Comparison of ENCODE assay signal across 20 cellular contexts in the genomic region with DNA sequence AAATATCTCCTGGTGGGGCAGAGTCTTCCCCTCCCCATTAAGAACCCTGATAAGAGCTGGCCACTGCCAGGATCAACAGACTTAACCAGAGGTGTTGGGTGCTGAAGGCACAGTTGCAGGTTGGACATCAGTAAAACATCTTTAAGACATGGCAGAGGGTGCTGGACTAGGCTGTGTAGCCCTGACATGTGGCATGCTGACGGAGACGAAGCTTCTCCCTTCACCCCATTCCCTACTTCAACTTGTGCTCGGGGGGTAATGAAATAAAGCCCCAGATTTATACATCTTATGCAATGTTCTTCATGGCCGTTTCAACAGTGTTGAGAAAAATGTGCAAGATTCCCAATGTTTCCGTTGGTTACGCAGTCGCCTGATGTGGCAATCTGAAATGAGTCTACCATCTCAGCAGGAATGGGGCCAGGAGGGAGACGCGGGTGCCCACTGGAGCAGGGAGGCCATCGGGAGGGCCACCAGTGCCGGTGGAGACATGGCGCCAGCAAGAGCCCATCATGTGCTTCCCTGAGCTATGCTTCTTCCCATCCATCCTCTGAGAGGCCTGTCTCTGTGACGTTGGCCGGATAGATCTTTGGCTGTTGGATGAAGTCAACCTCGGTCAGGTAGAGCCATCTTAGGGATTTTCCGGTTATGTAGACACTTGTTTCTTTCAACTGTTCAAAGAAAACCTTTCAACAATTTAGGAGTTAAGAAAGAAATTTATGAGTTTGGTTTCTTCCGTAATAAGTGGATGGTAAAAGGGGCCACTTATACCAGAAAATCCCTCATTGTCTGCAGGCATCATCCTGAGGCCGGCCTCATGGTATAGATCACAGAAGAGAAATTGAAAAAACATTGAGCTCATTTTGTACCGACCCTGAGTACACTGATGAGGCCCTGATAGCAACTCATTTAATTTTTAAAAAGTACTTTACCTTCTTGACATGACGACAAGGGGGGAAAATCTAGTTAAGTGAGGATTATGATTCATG. TPM values are rescaled to one million over a fixed set of nuclear protein-coding genes. Genes with fewer than 3 reads are reported as not detected.
DNase-seq lines count a peak whose midpoint lies in the region; ATAC-seq and TF ChIP-seq lines count a peak whose summit lies in the region.
"Had no signal": no experiment of that assay in that cellular context is flagged by ENCODE, and none has a peak within 500 bp of the region (broad histone marks: within the 10 kb centered on the region; RNA-seq: fewer than 3 reads in every experiment).

No MANE protein-coding gene starts in this region.

- H3K4me1 ChIP-seq in spleen, result peaks cover 35 to 100% (median 86%) of the 10 kb centered on the region in 6 donors
- peaks cover 13% of the 10 kb centered on the region for H3K4me1 ChIP-seq in colonic mucosa
- no peaks in the 10 kb centered on the region for H3K4me1 ChIP-seq in psoas muscle

- H3K36me3 ChIP-seq in H7 (replicated peaks; ENCODE audit: control insufficient read depth, insufficient read depth, low read length) (no peaks in the 10 kb centered on the region), spleen (peaks cover 0 to 82% (median 41%) of the 10 kb centered on the region in 6 donors), colonic mucosa (no peaks in the 10 kb centered on the region), psoas muscle (ENCODE audit: insufficient read depth in 1 of 2, low read depth in 1 of 2) (no peaks in the 10 kb centered on the region)

- H3K36me3 Mint-ChIP-seq in activated T-cell treated with anti-CD3 and anti-CD28 coated beads, Interleukin-2, amount 50 U/mL, for 72 hours (ENCODE audit: insufficient read depth in 2 of 2), result peaks cover 16 to 47% of the 10 kb centered on the region in 2 donors
- H3K36me3 Mint-ChIP-seq in activated naive CD8-positive, alpha-beta T cell treated with anti-CD3 and anti-CD28 coated beads for 36 hours, result peaks cover 92% of the 10 kb centered on the region

- peak overlapping the region in 1 of 2 donors; percentile 16 for H3K4me3 Mint-ChIP-seq in activated T-cell treated with anti-CD3 and anti-CD28 coated beads, Interleukin-2, amount 50 U/mL, for 72 hours
- peak overlapping the region; percentile 14 for H3K4me3 Mint-ChIP-seq in activated naive CD8-positive, alpha-beta T cell treated with anti-CD3 and anti-CD28 coated beads for 36 hours

- H3K4me3 ChIP-seq in H7 (ENCODE audit: insufficient read depth, low read depth, low read length) (no peak overlapping the region), spleen (peak overlapping the region in 5 of 8 donors; percentile 8 to 95 (median 69)), colonic mucosa (no peak overlapping the region), psoas muscle (no peak overlapping the region)
- H3K4me3 ChIP-seq: stomach had no signal

- H3K9me3 Mint-ChIP-seq in activated T-cell treated with anti-CD3 and anti-CD28 coated beads, Interleukin-2, amount 50 U/mL, for 72 hours, result no peaks in the 10 kb centered on the region
- H3K9me3 Mint-ChIP-seq in activated naive CD8-positive, alpha-beta T cell treated with anti-CD3 and anti-CD28 coated beads for 36 hours, result no peaks in the 10 kb centered on the region
- H3K9me3 Mint-ChIP-seq: naive thymus-derived CD8-positive, alpha-beta T cell had no signal

- H3K9me3 ChIP-seq in spleen, result no peaks in the 10 kb centered on the region
- no peaks in the 10 kb centered on the region for H3K9me3 ChIP-seq in colonic mucosa
- H3K9me3 ChIP-seq in psoas muscle, result no peaks in the 10 kb centered on the region
- H3K9me3 ChIP-seq: stomach had no signal

- no peak for TF ChIP-seq POLR2A in spleen (IDR thresholded peaks at IDR 0.05)

- 66 to 90% (median 83%) methylated on average over 20 of the region's 20 CpGs for WGBS in spleen, 5 donors
- WGBS in psoas muscle, 3 donors, result 92 to 94% (median 94%) methylated on average over 20 of the region's 20 CpGs

- no peak overlapping the region for H3K27ac Mint-ChIP-seq in activated T-cell treated with anti-CD3 and anti-CD28 coated beads, Interleukin-2, amount 50 U/mL, for 72 hours
- H3K27ac Mint-ChIP-seq in activated naive CD8-positive, alpha-beta T cell treated with anti-CD3 and anti-CD28 coated beads for 36 hours, result no peak overlapping the region

- H3K27ac ChIP-seq in spleen (peak overlapping the region in 7 of 8 donors; percentile 9 to 93 (median 88)), colonic mucosa (no peak overlapping the region), psoas muscle (no peak overlapping the region)
- H3K27ac ChIP-seq: stomach had no signal

- no peaks in the 10 kb centered on the region for H3K27me3 Mint-ChIP-seq in activated T-cell treated with anti-CD3 and anti-CD28 coated beads, Interleukin-2, amount 50 U/mL, for 72 hours (ENCODE audit: low read depth)
- H3K27me3 Mint-ChIP-seq in activated naive CD8-positive, alpha-beta T cell treated with anti-CD3 and anti-CD28 coated beads for 36 hours, result no peaks in the 10 kb centered on the region
- H3K27me3 Mint-ChIP-seq: naive thymus-derived CD8-positive, alpha-beta T cell had no signal

- intact Hi-C loops in spleen (cut with DNase I; ENCODE audit: low total_unique reads), result no loop called here
- intact Hi-C loops in colonic mucosa (cut with DNase I), result no loop called here
- intact Hi-C loops in psoas muscle (cut with DNase I), result no loop called here

- peak; percentile 9 for DNase-seq in activated T-cell treated with anti-CD3 and anti-CD28 coated beads, Interleukin-2, amount 50 U/mL, for 1 hour
- DNase-seq in activated T-cell treated with anti-CD3 and anti-CD28 coated beads, Interleukin-2, amount 50 U/mL, for 72 hours, result no peak
- DNase-seq in H7 (peak; percentile 26), spleen (peak; percentile 54), colonic mucosa (no peak), psoas muscle (no peak), NCI-H1417 treated with DMSO at 0.1 percent for 48 hours (lab: John Stamatoyannopoulos, UW) (no peak)
- DNase-seq in activated naive CD8-positive, alpha-beta T cell treated with anti-CD3 and anti-CD28 coated beads for 36 hours, result no peak
- DNase-seq: dermis blood vessel endothelial cell; GF-D8; mesendoderm; naive thymus-derived CD8-positive, alpha-beta T cell; NCI-H187 treated with DMSO at 0.1 percent for 48 hours; NCI-H446; NK-92 treated with Interleukin-12 subunit alpha and Interleukin-12 subunit beta, amount 100 ng/mL, for 24 hours; stomach; SW 1271 had no signal

- no peak for ATAC-seq in activated T-cell treated with anti-CD3 and anti-CD28 coated beads, Interleukin-2, amount 50 U/mL, for 72 hours (replicated peaks in 1 of 2)
- ATAC-seq in psoas muscle, result no peak
- ATAC-seq: naive thymus-derived CD8-positive, alpha-beta T cell had no signal

- TF ChIP-seq CTCF in spleen (IDR thresholded peaks at IDR 0.05 in 8 of 11, conservative IDR thresholded peaks at IDR 0.05 in 3 of 11) (no peak), colonic mucosa (IDR thresholded peaks at IDR 0.05) (no peak), psoas muscle (IDR thresholded peaks at IDR 0.05) (no peak)

- H3K9ac ChIP-seq in colonic mucosa (ENCODE audit: low read depth in 2 of 2, low read length in 2 of 2), result no peak overlapping the region

- no peaks in the 10 kb centered on the region; the same call in 1 of the 2 replicates for H3K27me3 ChIP-seq in H7 (ENCODE audit: control insufficient read depth, insufficient read depth, low read length)
- H3K27me3 ChIP-seq in spleen (replicated peaks in 1 of 7), result peaks cover 0 to 4% (median 0%) of the 10 kb centered on the region in 7 donors
- no peaks in the 10 kb centered on the region for H3K27me3 ChIP-seq in colonic mucosa
- H3K27me3 ChIP-seq in psoas muscle (ENCODE audit: insufficient read depth in 3 of 3, low read length in 2 of 3), result peaks cover under 1 to 24% (median 5%) of the 10 kb centered on the region in 3 donors

- peaks cover 79% of the 10 kb centered on the region for H3K4me1 Mint-ChIP-seq in activated T-cell treated with anti-CD3 and anti-CD28 coated beads, Interleukin-2, amount 50 U/mL, for 72 hours (ENCODE audit: low read depth)
- peaks cover 73% of the 10 kb centered on the region for H3K4me1 Mint-ChIP-seq in activated naive CD8-positive, alpha-beta T cell treated with anti-CD3 and anti-CD28 coated beads for 36 hours

RNA-seq across cellular contexts. Expression of gene IRF8, which starts 6.4 kb away (rescaled TPM):
- 10 to 100 TPM; 46.8 to 52.4 TPM for total RNA-seq in activated T-cell treated with anti-CD3 and anti-CD28 coated beads, Interleukin-2, amount 50 U/mL, for 72 hours
- total RNA-seq in H7 (2014; rRNA removed; shearing (Covaris generic)), result 0.21 and 2.7 TPM in 2 replicates
- total RNA-seq in activated naive CD8-positive, alpha-beta T cell treated with anti-CD3 and anti-CD28 coated beads for 36 hours, result 100 to 1,000 TPM; 230 to 234 TPM
- 100 to 1,000 TPM; 228 to 329 (median 278) TPM for total RNA-seq in spleen
- 100 to 1,000 TPM; 103 to 183 (median 115) TPM for polyA plus RNA-seq in spleen
- total RNA-seq in colonic mucosa, result 10 to 100 TPM; 25.1 to 52.5 TPM
- total RNA-seq in psoas muscle, result 1 to 10 TPM; 1.1 to 2.8 (median 1.7) TPM
- under 1 TPM; 0.23 to 0.59 (median 0.59) TPM for polyA plus RNA-seq in psoas muscle
- total RNA-seq: bronchial epithelial cell, endothelial cell of umbilical vein had no signal
- polyA plus RNA-seq: endothelial cell of umbilical vein, keratinocyte had no signal

Comparison
In these comparisons a context has a peak if more than half of its experiments do, and no peak if none do; other contexts are left out.
1. DNase-seq: peak in activated T-cell treated with anti-CD3 and anti-CD28 coated beads, Interleukin-2, amount 50 U/mL, for 1 hour (single experiment), H7 (single experiment) and spleen (single experiment); none in activated T-cell treated with anti-CD3 and anti-CD28 coated beads, Interleukin-2, amount 50 U/mL, for 72 hours (0 of 2), activated naive CD8-positive, alpha-beta T cell treated with anti-CD3 and anti-CD28 coated beads for 36 hours (single experiment), colonic mucosa (single experiment), psoas muscle (0 of 2) and NCI-H1417 treated with DMSO at 0.1 percent for 48 hours (single experiment).
2. H3K4me3 ChIP-seq: peak in spleen (5 of 8); none in H7 (single experiment), colonic mucosa (single experiment) and psoas muscle (single experiment).
3. H3K27ac ChIP-seq: peak in spleen (7 of 8); none in colonic mucosa (single experiment) and psoas muscle (single experiment).